Comparison of ENCODE assay signal across 17 cellular contexts in the genomic region with DNA sequence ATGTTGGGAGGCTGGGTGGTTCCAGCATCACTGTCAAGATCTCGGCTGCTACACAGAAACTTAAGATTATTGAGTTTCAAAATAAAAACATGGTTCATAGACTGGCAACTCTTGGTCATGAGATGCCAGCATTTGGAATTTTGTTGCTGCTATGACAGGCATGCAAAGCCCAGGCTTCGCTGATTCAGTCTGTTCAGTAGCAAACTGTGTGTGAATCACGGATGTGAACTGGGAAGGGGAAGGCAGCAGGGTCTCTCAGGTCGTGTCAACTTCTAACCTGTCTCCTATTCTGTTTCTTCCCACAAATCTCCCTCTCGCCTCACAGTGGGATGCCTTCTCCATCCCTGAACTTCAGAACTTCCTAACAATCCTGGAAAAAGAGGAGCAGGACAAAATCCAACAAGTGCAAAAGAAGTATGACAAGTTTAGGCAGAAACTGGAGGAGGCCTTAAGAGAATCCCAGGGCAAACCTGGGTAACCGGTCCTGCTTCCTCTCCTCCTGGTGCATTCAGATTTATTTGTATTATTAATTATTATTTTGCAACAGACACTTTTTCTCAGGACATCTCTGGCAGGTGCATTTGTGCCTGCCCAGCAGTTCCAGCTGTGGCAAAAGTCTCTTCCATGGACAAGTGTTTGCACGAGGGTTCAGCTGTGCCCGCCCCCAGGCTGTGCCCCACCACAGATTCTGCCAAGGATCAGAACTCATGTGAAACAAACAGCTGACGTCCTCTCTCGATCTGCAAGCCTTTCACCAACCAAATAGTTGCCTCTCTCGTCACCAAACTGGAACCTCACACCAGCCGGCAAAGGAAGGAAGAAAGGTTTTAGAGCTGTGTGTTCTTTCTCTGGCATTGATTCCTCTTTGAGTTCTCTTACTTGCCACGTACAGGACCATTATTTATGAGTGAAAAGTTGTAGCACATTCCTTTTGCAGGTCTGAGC. TPM values are rescaled to one million over a fixed set of nuclear protein-coding genes. Genes with fewer than 3 reads are reported as not detected.
A peak's percentile ranks its signal among the peaks of the same experiment; 100 is the strongest.
DNase-seq lines count a peak whose midpoint lies in the region; ATAC-seq, FAIRE-seq and TF ChIP-seq lines count a peak whose summit lies in the region.
"Had no signal": no experiment of that assay in that cellular context is flagged by ENCODE, and none has a peak within 500 bp of the region (broad histone marks: within the 10 kb centered on the region; RNA-seq: fewer than 3 reads in every experiment).

No MANE protein-coding gene starts in this region.

- no peaks in the 10 kb centered on the region for H3K27me3 ChIP-seq in naive thymus-derived CD4-positive, alpha-beta T cell (ENCODE audit: control insufficient read depth in 2 of 2, insufficient read depth in 2 of 2, low read length in 2 of 2)
- H3K27me3 ChIP-seq in tibial artery, result no peaks in the 10 kb centered on the region
- H3K27me3 ChIP-seq: brain microvascular endothelial cell had no signal

- peaks cover 34 to 38% of the 10 kb centered on the region in 2 donors for H3K4me1 ChIP-seq in naive thymus-derived CD4-positive, alpha-beta T cell (ENCODE audit: control insufficient read depth in 2 of 2, insufficient read depth in 2 of 2, low read length in 2 of 2)
- H3K4me1 ChIP-seq in tibial artery, result peaks cover 0 to 9% (median 4%) of the 10 kb centered on the region in 4 donors

- H3K36me3 Mint-ChIP-seq in naive thymus-derived CD4-positive, alpha-beta T cell, result peaks cover 9 to 40% (median 24%) of the 10 kb centered on the region in 5 donors

- TF ChIP-seq CTCF in C4-2B (conservative IDR thresholded peaks at IDR 0.05) (no peak), tibial artery (IDR thresholded peaks at IDR 0.05) (no peak)

- CTCF ChIA-PET in naive thymus-derived CD4-positive, alpha-beta T cell (lab: Charles Lee), result interaction anchor here (0.5 to 15.4 kb wide), 9 partner anchors 22 to 97 kb away, joined by 3 to 424 read pairs (median 6); no protein-coding TSS in a partner anchor

- no peaks in the 10 kb centered on the region for H3K9me3 Mint-ChIP-seq in naive thymus-derived CD4-positive, alpha-beta T cell

- FAIRE-seq in GM19239 (lab: Jason Lieb, UNC), result no peak
- FAIRE-seq: endometrium, kidney had no signal

- DNase-seq in HPDE6-E6E7 (ENCODE audit: extremely low spot score) (peak; percentile 77), amniotic epithelial cell (ENCODE audit: low read depth) (peak; percentile 31), left lobe of liver (ENCODE audit: low spot score) (no peak), NCI-H2227 (lab: John Stamatoyannopoulos, UW; ENCODE audit: unreplicated experiment) (no peak), GM19239 (ENCODE audit: insufficient read length, low spot score) (no peak), tibial artery (no peak)
- DNase-seq in naive thymus-derived CD4-positive, alpha-beta T cell, result no peak
- DNase-seq: AML-193; brain microvascular endothelial cell; DMS79; kidney; NCI-H2081; NCI-H748 treated with DMSO at 0.1 percent for 48 hours; SHP77; stimulated activated CD4-positive, alpha-beta T cell treated with anti-CD3 and anti-CD28 coated beads, Interleukin-15, amount 100 ng/mL, for 24 hours had no signal

- H3K27ac Mint-ChIP-seq in naive thymus-derived CD4-positive, alpha-beta T cell, result peak overlapping the region in 8 of 9 donors; percentile 12 to 91 (median 60)

- intact Hi-C loops in naive thymus-derived CD4-positive, alpha-beta T cell (cut with micrococcal nuclease), result no loop called here
- intact Hi-C loops in tibial artery (cut with DNase I; ENCODE audit: low total_unique reads), result no loop called here

- peaks cover 32 to 90% (median 68%) of the 10 kb centered on the region in 7 donors for H3K4me1 Mint-ChIP-seq in naive thymus-derived CD4-positive, alpha-beta T cell

- H3K4me3 Mint-ChIP-seq in naive thymus-derived CD4-positive, alpha-beta T cell, result peak overlapping the region in 1 of 10 donors; percentile 27

- no peaks in the 10 kb centered on the region for H3K9me3 ChIP-seq in naive thymus-derived CD4-positive, alpha-beta T cell (ENCODE audit: control insufficient read depth in 2 of 3, low read length in 3 of 3)
- no peaks in the 10 kb centered on the region for H3K9me3 ChIP-seq in tibial artery

- ATAC-seq in naive thymus-derived CD4-positive, alpha-beta T cell, result no peak
- no peak for ATAC-seq in left lobe of liver

- H3K4me3 ChIP-seq in naive thymus-derived CD4-positive, alpha-beta T cell (ENCODE audit: low read length), result no peak overlapping the region
- H3K4me3 ChIP-seq in tibial artery, result no peak overlapping the region

- peak overlapping the region; percentile 64 for H3K27ac ChIP-seq in C4-2B
- H3K27ac ChIP-seq in naive thymus-derived CD4-positive, alpha-beta T cell (ENCODE audit: low read depth, low read length), result peak overlapping the region; percentile 1
- no peak overlapping the region for H3K27ac ChIP-seq in tibial artery
- H3K27ac ChIP-seq: brain microvascular endothelial cell had no signal

- POLR2A ChIA-PET in naive thymus-derived CD4-positive, alpha-beta T cell (lab: Charles Lee), result interaction anchor here (0.7 to 30.7 kb wide), 4 partner anchors 11 to 42 kb away, joined by 3 to 722 read pairs (median 7); no protein-coding TSS in a partner anchor

- H3K36me3 ChIP-seq in naive thymus-derived CD4-positive, alpha-beta T cell (ENCODE audit: control insufficient read depth in 2 of 3, insufficient read depth in 3 of 3, low read length in 3 of 3), result peaks cover 43 to 87% (median 46%) of the 10 kb centered on the region in 3 experiments
- H3K36me3 ChIP-seq in tibial artery, result peaks cover 24 to 76% (median 54%) of the 10 kb centered on the region in 3 donors

- no peaks in the 10 kb centered on the region for H3K27me3 Mint-ChIP-seq in naive thymus-derived CD4-positive, alpha-beta T cell

RNA-seq across cellular contexts. Expression of gene EIF2D, which starts 25.5 kb away (rescaled TPM):
- 10 to 100 TPM; 38.7 to 73.0 (median 59.6) TPM for total RNA-seq in naive thymus-derived CD4-positive, alpha-beta T cell
- 10 to 100 TPM; 33.5 to 53.4 TPM for polyA plus RNA-seq in naive thymus-derived CD4-positive, alpha-beta T cell
- 19.2 TPM for total RNA-seq in left lobe of liver

RNA-seq across cellular contexts. Expression of gene DYRK3, which starts 48.6 kb away (rescaled TPM):
- total RNA-seq in naive thymus-derived CD4-positive, alpha-beta T cell, result 1 to 10 TPM in 2 of 5 experiments, under 1 TPM in 3; 0.22 to 8.2 (median 0.69) TPM
- not detected for polyA plus RNA-seq in naive thymus-derived CD4-positive, alpha-beta T cell
- 4.4 TPM for total RNA-seq in left lobe of liver

Comparison
In these comparisons a context has a peak if more than half of its experiments do, and no peak if none do; other contexts are left out.
1. H3K27ac ChIP-seq: peak in C4-2B (single experiment) and naive thymus-derived CD4-positive, alpha-beta T cell (single experiment); none in tibial artery (0 of 2).
2. DNase-seq: peak in HPDE6-E6E7 (single experiment) and amniotic epithelial cell (single experiment); none in naive thymus-derived CD4-positive, alpha-beta T cell (0 of 9), left lobe of liver (single experiment), NCI-H2227 (single experiment), GM19239 (single experiment) and tibial artery (0 of 2).